In genomic region chr4:122973465-122973864, GRCh38 we compare ENCODE assay signal across 39 cellular contexts.
"Had no signal": no experiment of that assay in that cellular context is flagged by ENCODE, and none has a peak within 500 bp of the region (broad histone marks: within the 10 kb centered on the region; RNA-seq: fewer than 3 reads in every experiment).

No MANE protein-coding gene starts in this region.

- H3K4me1 ChIP-seq: adrenal gland, ascending aorta, body of pancreas, breast epithelium had no signal

- H3K27me3 ChIP-seq: adrenal gland, ascending aorta, body of pancreas, brain microvascular endothelial cell, breast epithelium, cardiac muscle cell had no signal

- H3K27ac Mint-ChIP-seq: activated naive CD4-positive, alpha-beta T cell treated with anti-CD3 and anti-CD28 coated beads for 36 hours; activated naive CD4-positive, alpha-beta T cell treated with anti-CD3 and anti-CD28 coated beads, Interleukin-2, amount 10 ng/mL, durations not matched to agents 7 days and 5 days; activated naive CD4-positive, alpha-beta T cell treated with anti-CD3 and anti-CD28 coated beads, Interleukin-2, amount 50 U/mL, for 24 hours; activated naive CD4-positive, alpha-beta T cell treated with anti-CD3 and anti-CD28 coated beads, Interleukin-2, amount 50 U/mL, for 72 hours; activated naive CD8-positive, alpha-beta T cell; activated naive CD8-positive, alpha-beta T cell treated with anti-CD3 and anti-CD28 coated beads for 36 hours; activated naive CD8-positive, alpha-beta T cell treated with anti-CD3 and anti-CD28 coated beads, Interleukin-2, amount 10 ng/mL, durations not matched to agents 7 days and 5 days; activated naive CD8-positive, alpha-beta T cell treated with anti-CD3 and anti-CD28 coated beads, Interleukin-2, amount 50 U/mL, for 24 hours; activated T-cell treated with anti-CD3 and anti-CD28 coated beads, Interleukin-2, amount 50 U/mL, for 24 hours; activated T-helper 1 cell treated with anti-CD3 and anti-CD28 coated beads, Interleukin-12 subunit alpha, Interleukin-12 subunit beta, Interleukin-2, Interleukin-4 antibody, amounts not matched to agents 30 ng/mL and 10 ng/mL and 1 ng/mL, durations not matched to agents 14 hours and 24 hours and 36 hours; activated T-helper 17 cell treated with anti-CD3 and anti-CD28 coated beads, Interleukin-2, amount 50 U/mL, for 72 hours; activated T-helper 2 cell treated with anti-CD3 and anti-CD28 coated beads, Interferon-gamma antibody, Interleukin-2, Interleukin-4, amounts not matched to agents 10 μg/mL and 5 μg/mL and 100 μg/mL, durations not matched to agents 14 hours and 24 hours and 36 hours; brain had no signal

- H3K36me3 ChIP-seq: adrenal gland, breast epithelium, cardiac muscle cell had no signal

- H3K9me3 Mint-ChIP-seq: activated naive CD4-positive, alpha-beta T cell treated with anti-CD3 and anti-CD28 coated beads for 36 hours; activated naive CD4-positive, alpha-beta T cell treated with anti-CD3 and anti-CD28 coated beads, Interleukin-2, amount 50 U/mL, for 24 hours; activated naive CD4-positive, alpha-beta T cell treated with anti-CD3 and anti-CD28 coated beads, Interleukin-2, amount 50 U/mL, for 72 hours; activated T-cell treated with anti-CD3 and anti-CD28 coated beads, Interleukin-2, amount 50 U/mL, for 4 hours; activated T-helper 17 cell treated with anti-CD3 and anti-CD28 coated beads, Interleukin-2, amount 50 U/mL, for 72 hours; central memory CD8-positive, alpha-beta T cell had no signal

- FAIRE-seq: astrocyte, bronchial epithelial cell had no signal

- H3K4me3 ChIP-seq: adrenal gland, ascending aorta, body of pancreas, breast epithelium, cardiac muscle cell had no signal

- ATAC-seq: activated naive CD4-positive, alpha-beta T cell treated with anti-CD3 and anti-CD28 coated beads, Interleukin-2, amount 50 U/mL, for 72 hours; activated naive CD8-positive, alpha-beta T cell treated with anti-CD3 and anti-CD28 coated beads, Interleukin-2, amount 50 U/mL, for 24 hours; activated T-cell treated with anti-CD3 and anti-CD28 coated beads, Interleukin-2, amount 50 U/mL, for 4 hours; activated T-helper 17 cell treated with anti-CD3 and anti-CD28 coated beads, Interleukin-2, amount 50 U/mL, for 72 hours; body of pancreas had no signal

- H3K27ac ChIP-seq: adrenal gland, ascending aorta, body of pancreas, brain microvascular endothelial cell, breast epithelium, cardiac muscle cell had no signal

- H3K4me3 Mint-ChIP-seq: activated naive CD4-positive, alpha-beta T cell treated with anti-CD3 and anti-CD28 coated beads for 36 hours; activated naive CD4-positive, alpha-beta T cell treated with anti-CD3 and anti-CD28 coated beads, Interleukin-2, amount 10 ng/mL, durations not matched to agents 7 days and 5 days; activated naive CD4-positive, alpha-beta T cell treated with anti-CD3 and anti-CD28 coated beads, Interleukin-2, amount 50 U/mL, for 24 hours; activated naive CD8-positive, alpha-beta T cell; activated naive CD8-positive, alpha-beta T cell treated with anti-CD3 and anti-CD28 coated beads for 36 hours; activated naive CD8-positive, alpha-beta T cell treated with anti-CD3 and anti-CD28 coated beads, Interleukin-2, amount 10 ng/mL, durations not matched to agents 7 days and 5 days; activated naive CD8-positive, alpha-beta T cell treated with anti-CD3 and anti-CD28 coated beads, Interleukin-2, amount 50 U/mL, for 24 hours; activated T-cell treated with anti-CD3 and anti-CD28 coated beads, Interleukin-2, amount 50 U/mL, for 24 hours; activated T-cell treated with anti-CD3 and anti-CD28 coated beads, Interleukin-2, amount 50 U/mL, for 4 hours; activated T-helper 1 cell treated with anti-CD3 and anti-CD28 coated beads, Interleukin-12 subunit alpha, Interleukin-12 subunit beta, Interleukin-2, Interleukin-4 antibody, amounts not matched to agents 30 ng/mL and 10 ng/mL and 1 ng/mL, durations not matched to agents 14 hours and 24 hours and 36 hours; activated T-helper 17 cell treated with anti-CD3 and anti-CD28 coated beads, Interleukin-2, amount 50 U/mL, for 72 hours; brain; central memory CD8-positive, alpha-beta T cell had no signal

- H3K4me1 Mint-ChIP-seq: activated naive CD4-positive, alpha-beta T cell treated with anti-CD3 and anti-CD28 coated beads, Interleukin-2, amount 10 ng/mL, durations not matched to agents 7 days and 5 days; activated naive CD8-positive, alpha-beta T cell treated with anti-CD3 and anti-CD28 coated beads for 36 hours; activated naive CD8-positive, alpha-beta T cell treated with anti-CD3 and anti-CD28 coated beads, Interleukin-2, amount 50 U/mL, for 24 hours; activated T-helper 17 cell treated with anti-CD3 and anti-CD28 coated beads, Interleukin-2, amount 50 U/mL, for 72 hours; brain had no signal

- H3K27me3 Mint-ChIP-seq: activated naive CD4-positive, alpha-beta T cell treated with anti-CD3 and anti-CD28 coated beads, Interleukin-2, amount 10 ng/mL, durations not matched to agents 7 days and 5 days; activated naive CD4-positive, alpha-beta T cell treated with anti-CD3 and anti-CD28 coated beads, Interleukin-2, amount 50 U/mL, for 24 hours; activated naive CD8-positive, alpha-beta T cell; activated naive CD8-positive, alpha-beta T cell treated with anti-CD3 and anti-CD28 coated beads for 36 hours; activated naive CD8-positive, alpha-beta T cell treated with anti-CD3 and anti-CD28 coated beads, Interleukin-2, amount 10 ng/mL, durations not matched to agents 7 days and 5 days; activated naive CD8-positive, alpha-beta T cell treated with anti-CD3 and anti-CD28 coated beads, Interleukin-2, amount 50 U/mL, for 24 hours; activated T-cell treated with anti-CD3 and anti-CD28 coated beads, Interleukin-2, amount 50 U/mL, for 24 hours; activated T-helper 17 cell treated with anti-CD3 and anti-CD28 coated beads, Interleukin-2, amount 50 U/mL, for 72 hours; brain; central memory CD8-positive, alpha-beta T cell had no signal

- H3K9me3 ChIP-seq: adrenal gland, ascending aorta, body of pancreas, breast epithelium had no signal

- DNase-seq: activated effector memory CD4-positive, alpha-beta T cell treated with anti-CD3 and anti-CD28 coated beads, Interleukin-2, amount 50 U/mL, for 16 hours; activated effector memory CD4-positive, alpha-beta T cell treated with Interleukin-2 at 50 U/mL for 16 hours; activated gamma-delta T cell; activated gamma-delta T cell treated with Interleukin-2 at 50 U/mL for 16 hours; activated naive CD4-positive, alpha-beta T cell; activated naive CD4-positive, alpha-beta T cell treated with anti-CD3 and anti-CD28 coated beads for 36 hours; activated naive CD4-positive, alpha-beta T cell treated with anti-CD3 and anti-CD28 coated beads, Interleukin-2, amount 10 ng/mL, durations not matched to agents 7 days and 5 days; activated naive CD4-positive, alpha-beta T cell treated with anti-CD3 and anti-CD28 coated beads, Interleukin-2, amount 50 U/mL, for 16 hours; activated naive CD4-positive, alpha-beta T cell treated with Interleukin-2 at 50 U/mL for 16 hours; activated naive CD8-positive, alpha-beta T cell treated with anti-CD3 and anti-CD28 coated beads for 36 hours; activated naive CD8-positive, alpha-beta T cell treated with anti-CD3 and anti-CD28 coated beads, Interleukin-2, amount 10 ng/mL, durations not matched to agents 7 days and 5 days; activated naive CD8-positive, alpha-beta T cell treated with anti-CD3 and anti-CD28 coated beads, Interleukin-2, amount 50 U/mL, for 24 hours; activated T-cell treated with anti-CD3 and anti-CD28 coated beads, Interleukin-2, amount 50 U/mL, for 1 hour; activated T-cell treated with anti-CD3 and anti-CD28 coated beads, Interleukin-2, amount 50 U/mL, for 24 hours; activated T-cell treated with anti-CD3 and anti-CD28 coated beads, Interleukin-2, amount 50 U/mL, for 4 hours; activated T-cell treated with anti-CD3 and anti-CD28 coated beads, Interleukin-2, amount 50 U/mL, for 48 hours; adrenal gland; amniotic stem cell; amygdala; anterior cingulate cortex; aorta; body of pancreas; brain microvascular endothelial cell; caudate nucleus; central memory CD4-positive, alpha-beta T cell; cerebellar nuclear complex had no signal
